In the genomic region with DNA sequence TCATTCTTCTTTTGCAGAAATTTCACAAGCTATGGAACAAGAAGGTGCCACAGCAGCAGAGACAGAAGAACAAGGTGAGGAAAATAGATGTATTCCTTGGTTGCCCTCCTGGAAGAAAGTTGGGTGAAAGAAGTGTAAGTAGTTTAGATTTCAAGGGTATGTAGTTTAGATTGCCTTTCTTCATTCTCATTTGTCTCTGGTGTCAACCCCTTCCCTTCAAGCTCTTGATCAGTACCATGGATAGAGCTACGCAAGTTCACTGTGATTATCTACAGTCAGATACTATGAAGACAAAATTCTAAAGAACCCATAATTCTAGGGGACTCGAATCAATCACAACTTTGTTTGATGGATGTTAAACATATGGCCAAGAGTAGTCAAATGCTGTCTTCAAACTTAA, we compare ENCODE assay signal across 21 cellular contexts. TPM values are rescaled to one million over a fixed set of nuclear protein-coding genes. Genes with fewer than 3 reads are reported as not detected.
"Had no signal": no experiment of that assay in that cellular context is flagged by ENCODE, and none has a peak within 500 bp of the region (broad histone marks: within the 10 kb centered on the region; RNA-seq: fewer than 3 reads in every experiment).

No MANE protein-coding gene starts in this region.

RNA-seq across cellular contexts. Expression of a gene that starts 32.8 kb away (rescaled TPM):
- total RNA-seq: activated B cell treated with CpG ODN at 0.5 μM for 24 hours; activated CD4-positive, alpha-beta memory T cell treated with anti-CD3 and anti-CD28 coated beads for 36 hours; activated CD4-positive, alpha-beta T cell treated with anti-CD3 and anti-CD28 coated beads, Interleukin-2, amount 10 ng/mL, durations not matched to agents 24 days and 14 days; activated CD8-positive, alpha-beta memory T cell treated with anti-CD3 and anti-CD28 coated beads for 36 hours; activated CD8-positive, alpha-beta T cell treated with anti-CD3 and anti-CD28 coated beads for 36 hours; activated naive CD4-positive, alpha-beta T cell treated with anti-CD3 and anti-CD28 coated beads for 36 hours; activated naive CD4-positive, alpha-beta T cell treated with anti-CD3 and anti-CD28 coated beads, Interleukin-2, amount 50 U/mL, for 72 hours; activated naive CD8-positive, alpha-beta T cell treated with anti-CD3 and anti-CD28 coated beads for 36 hours; activated T-cell treated with anti-CD3 and anti-CD28 coated beads, Interleukin-2, amount 50 U/mL, for 4 hours; activated T-cell treated with anti-CD3 and anti-CD28 coated beads, Interleukin-2, amount 50 U/mL, for 72 hours; activated T-helper 1 cell treated with anti-CD3 and anti-CD28 coated beads, Interleukin-12 subunit alpha, Interleukin-12 subunit beta, Interleukin-2, Interleukin-4 antibody, amounts not matched to agents 30 ng/mL and 10 ng/mL and 1 ng/mL, durations not matched to agents 14 hours and 24 hours and 36 hours; activated T-helper 17 cell treated with anti-CD3 and anti-CD28 coated beads, Interleukin-2, amount 50 U/mL, for 72 hours; adrenal gland; aorta; astrocyte; body of pancreas; cardiac muscle cell; chondrocyte; colonic mucosa; T-helper 17 cell; T-helper 2 cell treated with Interferon-gamma antibody and Interleukin-4, amounts not matched to agents 100 ng/mL and 5 ng/mL, for 36 hours had no signal
- polyA plus RNA-seq: adrenal gland, aorta, cardiac muscle cell had no signal
